In the genomic region with DNA sequence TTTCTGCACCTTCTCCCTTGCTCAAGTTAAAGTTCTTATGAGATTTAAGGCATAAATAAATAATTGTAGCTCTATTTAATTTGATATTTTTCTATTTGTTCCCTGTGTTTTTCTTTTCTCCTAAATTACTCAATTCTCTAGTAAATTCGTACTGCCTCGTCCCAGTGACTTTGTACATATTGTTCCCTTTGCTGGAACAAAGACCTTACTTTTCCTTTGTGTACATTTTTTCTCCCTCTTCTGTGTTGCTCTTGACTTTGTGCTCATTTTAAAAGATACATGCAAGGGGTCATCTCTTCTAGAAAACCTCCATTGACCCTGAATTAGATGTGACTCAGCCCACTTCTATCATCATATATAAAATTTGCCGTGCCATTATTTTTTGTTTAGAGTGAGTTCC, we compare ENCODE assay signal across 1 cellular context.
TF ChIP-seq lines count a peak whose summit lies in the region.

No MANE protein-coding gene starts in this region.

TF ChIP-seq in HepG2, 621 proteins besides CTCF, POLR2A, EP300 and RAD21:
- TF ChIP-seq BCL6 (CRISPR knock-in tag; IDR thresholded peaks at IDR 0.05) (0 out of 2 replicates have a peak, but pooled peaks have one; percentile 28), RARA (CRISPR knock-in tag; IDR thresholded peaks at IDR 0.05) (peak; percentile 67), KLF16 (CRISPR knock-in tag; IDR thresholded peaks at IDR 0.05) (no peak), FOXA1 (IDR thresholded peaks at IDR 0.05) (no peak), FOXA1 (CRISPR knock-in tag; IDR thresholded peaks at IDR 0.05) (0 out of 2 replicates have a peak, but pooled peaks have one; percentile 29), SOX5 (CRISPR knock-in tag; IDR thresholded peaks at IDR 0.05; ENCODE audit: borderline replicate concordance) (peak; percentile 90), RXRB (CRISPR knock-in tag; IDR thresholded peaks at IDR 0.05; ENCODE audit: borderline replicate concordance) (peak; percentile 65; the same call in 1 of the 2 replicates), SOX13 (IDR thresholded peaks at IDR 0.05) (0 out of 2 replicates have a peak, but pooled peaks have one; percentile 38), SOX13 (CRISPR knock-in tag; conservative IDR thresholded peaks at IDR 0.05 in 1 of 2, IDR thresholded peaks at IDR 0.05 in 1 of 2) (peak in 1 of 2 experiments; percentile 95; a peak in 2 of 4 replicates), NR2F6 (IDR thresholded peaks at IDR 0.05) (peak; percentile 27; the same call in 1 of the 2 replicates), NR2F6 (CRISPR knock-in tag; IDR thresholded peaks at IDR 0.05) (peak; percentile 62; the same call in 1 of the 2 replicates), FOXA3 (CRISPR knock-in tag; IDR thresholded peaks at IDR 0.05) (peak; percentile 77), ZNF484 (CRISPR knock-in tag; IDR thresholded peaks at IDR 0.05; ENCODE audit: borderline replicate concordance, low read depth) (no peak), U2AF1 (optimal IDR thresholded peaks at IDR 0.05; ENCODE audit: low read depth, low read length) (no peak), SAP130 (CRISPR knock-in tag; IDR thresholded peaks at IDR 0.05; ENCODE audit: low read depth) (peak; percentile 48), ATF7-NPFF (CRISPR knock-in tag; IDR thresholded peaks at IDR 0.05; ENCODE audit: low read depth) (no peak), SOX6 (IDR thresholded peaks at IDR 0.05) (no peak), SOX6 (CRISPR knock-in tag; IDR thresholded peaks at IDR 0.05) (peak; percentile 65), SIN3B (IDR thresholded peaks at IDR 0.05; ENCODE audit: low read length) (no peak), ZNF678 (CRISPR knock-in tag; IDR thresholded peaks at IDR 0.05) (no peak)
- TF ChIP-seq, protein P1, sequence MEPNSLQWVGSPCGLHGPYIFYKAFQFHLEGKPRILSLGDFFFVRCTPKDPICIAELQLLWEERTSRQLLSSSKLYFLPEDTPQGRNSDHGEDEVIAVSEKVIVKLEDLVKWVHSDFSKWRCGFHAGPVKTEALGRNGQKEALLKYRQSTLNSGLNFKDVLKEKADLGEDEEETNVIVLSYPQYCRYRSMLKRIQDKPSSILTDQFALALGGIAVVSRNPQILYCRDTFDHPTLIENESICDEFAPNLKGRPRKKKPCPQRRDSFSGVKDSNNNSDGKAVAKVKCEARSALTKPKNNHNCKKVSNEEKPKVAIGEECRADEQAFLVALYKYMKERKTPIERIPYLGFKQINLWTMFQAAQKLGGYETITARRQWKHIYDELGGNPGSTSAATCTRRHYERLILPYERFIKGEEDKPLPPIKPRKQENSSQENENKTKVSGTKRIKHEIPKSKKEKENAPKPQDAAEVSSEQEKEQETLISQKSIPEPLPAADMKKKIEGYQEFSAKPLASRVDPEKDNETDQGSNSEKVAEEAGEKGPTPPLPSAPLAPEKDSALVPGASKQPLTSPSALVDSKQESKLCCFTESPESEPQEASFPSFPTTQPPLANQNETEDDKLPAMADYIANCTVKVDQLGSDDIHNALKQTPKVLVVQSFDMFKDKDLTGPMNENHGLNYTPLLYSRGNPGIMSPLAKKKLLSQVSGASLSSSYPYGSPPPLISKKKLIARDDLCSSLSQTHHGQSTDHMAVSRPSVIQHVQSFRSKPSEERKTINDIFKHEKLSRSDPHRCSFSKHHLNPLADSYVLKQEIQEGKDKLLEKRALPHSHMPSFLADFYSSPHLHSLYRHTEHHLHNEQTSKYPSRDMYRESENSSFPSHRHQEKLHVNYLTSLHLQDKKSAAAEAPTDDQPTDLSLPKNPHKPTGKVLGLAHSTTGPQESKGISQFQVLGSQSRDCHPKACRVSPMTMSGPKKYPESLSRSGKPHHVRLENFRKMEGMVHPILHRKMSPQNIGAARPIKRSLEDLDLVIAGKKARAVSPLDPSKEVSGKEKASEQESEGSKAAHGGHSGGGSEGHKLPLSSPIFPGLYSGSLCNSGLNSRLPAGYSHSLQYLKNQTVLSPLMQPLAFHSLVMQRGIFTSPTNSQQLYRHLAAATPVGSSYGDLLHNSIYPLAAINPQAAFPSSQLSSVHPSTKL (CRISPR knock-in tag; IDR thresholded peaks at IDR 0.05), result peak; percentile 72
- TF ChIP-seq, protein P2, sequence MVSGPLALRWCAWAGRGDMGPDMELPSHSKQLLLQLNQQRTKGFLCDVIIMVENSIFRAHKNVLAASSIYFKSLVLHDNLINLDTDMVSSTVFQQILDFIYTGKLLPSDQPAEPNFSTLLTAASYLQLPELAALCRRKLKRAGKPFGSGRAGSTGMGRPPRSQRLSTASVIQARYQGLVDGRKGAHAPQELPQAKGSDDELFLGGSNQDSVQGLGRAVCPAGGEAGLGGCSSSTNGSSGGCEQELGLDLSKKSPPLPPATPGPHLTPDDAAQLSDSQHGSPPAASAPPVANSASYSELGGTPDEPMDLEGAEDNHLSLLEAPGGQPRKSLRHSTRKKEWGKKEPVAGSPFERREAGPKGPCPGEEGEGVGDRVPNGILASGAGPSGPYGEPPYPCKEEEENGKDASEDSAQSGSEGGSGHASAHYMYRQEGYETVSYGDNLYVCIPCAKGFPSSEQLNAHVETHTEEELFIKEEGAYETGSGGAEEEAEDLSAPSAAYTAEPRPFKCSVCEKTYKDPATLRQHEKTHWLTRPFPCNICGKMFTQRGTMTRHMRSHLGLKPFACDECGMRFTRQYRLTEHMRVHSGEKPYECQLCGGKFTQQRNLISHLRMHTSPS (CRISPR knock-in tag; IDR thresholded peaks at IDR 0.05; ENCODE audit: low read depth), result no peak
- TF ChIP-seq, protein P3, sequence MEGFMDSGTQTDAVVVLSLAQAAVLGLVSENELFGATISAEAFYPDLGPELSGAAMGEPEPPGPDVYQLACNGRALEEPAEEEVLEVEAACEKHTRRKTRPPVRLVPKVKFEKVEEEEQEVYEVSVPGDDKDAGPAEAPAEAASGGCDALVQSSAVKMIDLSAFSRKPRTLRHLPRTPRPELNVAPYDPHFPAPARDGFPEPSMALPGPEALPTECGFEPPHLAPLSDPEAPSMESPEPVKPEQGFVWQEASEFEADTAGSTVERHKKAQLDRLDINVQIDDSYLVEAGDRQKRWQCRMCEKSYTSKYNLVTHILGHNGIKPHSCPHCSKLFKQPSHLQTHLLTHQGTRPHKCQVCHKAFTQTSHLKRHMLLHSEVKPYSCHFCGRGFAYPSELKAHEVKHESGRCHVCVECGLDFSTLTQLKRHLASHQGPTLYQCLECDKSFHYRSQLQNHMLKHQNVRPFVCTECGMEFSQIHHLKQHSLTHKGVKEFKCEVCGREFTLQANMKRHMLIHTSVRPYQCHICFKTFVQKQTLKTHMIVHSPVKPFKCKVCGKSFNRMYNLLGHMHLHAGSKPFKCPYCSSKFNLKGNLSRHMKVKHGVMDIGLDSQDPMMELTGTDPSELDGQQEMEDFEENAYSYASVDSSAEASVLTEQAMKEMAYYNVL (CRISPR knock-in tag; IDR thresholded peaks at IDR 0.05; ENCODE audit: borderline replicate concordance), result 0 out of 2 replicates have a peak, but pooled peaks have one; percentile 20
- TF ChIP-seq, protein P4, sequence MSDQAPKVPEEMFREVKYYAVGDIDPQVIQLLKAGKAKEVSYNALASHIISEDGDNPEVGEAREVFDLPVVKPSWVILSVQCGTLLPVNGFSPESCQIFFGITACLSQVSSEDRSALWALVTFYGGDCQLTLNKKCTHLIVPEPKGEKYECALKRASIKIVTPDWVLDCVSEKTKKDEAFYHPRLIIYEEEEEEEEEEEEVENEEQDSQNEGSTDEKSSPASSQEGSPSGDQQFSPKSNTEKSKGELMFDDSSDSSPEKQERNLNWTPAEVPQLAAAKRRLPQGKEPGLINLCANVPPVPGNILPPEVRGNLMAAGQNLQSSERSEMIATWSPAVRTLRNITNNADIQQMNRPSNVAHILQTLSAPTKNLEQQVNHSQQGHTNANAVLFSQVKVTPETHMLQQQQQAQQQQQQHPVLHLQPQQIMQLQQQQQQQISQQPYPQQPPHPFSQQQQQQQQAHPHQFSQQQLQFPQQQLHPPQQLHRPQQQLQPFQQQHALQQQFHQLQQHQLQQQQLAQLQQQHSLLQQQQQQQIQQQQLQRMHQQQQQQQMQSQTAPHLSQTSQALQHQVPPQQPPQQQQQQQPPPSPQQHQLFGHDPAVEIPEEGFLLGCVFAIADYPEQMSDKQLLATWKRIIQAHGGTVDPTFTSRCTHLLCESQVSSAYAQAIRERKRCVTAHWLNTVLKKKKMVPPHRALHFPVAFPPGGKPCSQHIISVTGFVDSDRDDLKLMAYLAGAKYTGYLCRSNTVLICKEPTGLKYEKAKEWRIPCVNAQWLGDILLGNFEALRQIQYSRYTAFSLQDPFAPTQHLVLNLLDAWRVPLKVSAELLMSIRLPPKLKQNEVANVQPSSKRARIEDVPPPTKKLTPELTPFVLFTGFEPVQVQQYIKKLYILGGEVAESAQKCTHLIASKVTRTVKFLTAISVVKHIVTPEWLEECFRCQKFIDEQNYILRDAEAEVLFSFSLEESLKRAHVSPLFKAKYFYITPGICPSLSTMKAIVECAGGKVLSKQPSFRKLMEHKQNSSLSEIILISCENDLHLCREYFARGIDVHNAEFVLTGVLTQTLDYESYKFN (CRISPR knock-in tag; conservative IDR thresholded peaks at IDR 0.05), result peak; percentile 24; the same call in 1 of the 2 replicates
TF ChIP-seq in HepG2: peak in this region for 13.
